Comparison of ENCODE assay signal across 8 cellular contexts in genomic region chr11:78188809-78189724, GRCh38. TPM values are rescaled to one million over a fixed set of nuclear protein-coding genes. Genes with fewer than 3 reads are reported as not detected.
DNase-seq lines count a peak whose midpoint lies in the region; ATAC-seq and TF ChIP-seq lines count a peak whose summit lies in the region.

A gene with protein sequence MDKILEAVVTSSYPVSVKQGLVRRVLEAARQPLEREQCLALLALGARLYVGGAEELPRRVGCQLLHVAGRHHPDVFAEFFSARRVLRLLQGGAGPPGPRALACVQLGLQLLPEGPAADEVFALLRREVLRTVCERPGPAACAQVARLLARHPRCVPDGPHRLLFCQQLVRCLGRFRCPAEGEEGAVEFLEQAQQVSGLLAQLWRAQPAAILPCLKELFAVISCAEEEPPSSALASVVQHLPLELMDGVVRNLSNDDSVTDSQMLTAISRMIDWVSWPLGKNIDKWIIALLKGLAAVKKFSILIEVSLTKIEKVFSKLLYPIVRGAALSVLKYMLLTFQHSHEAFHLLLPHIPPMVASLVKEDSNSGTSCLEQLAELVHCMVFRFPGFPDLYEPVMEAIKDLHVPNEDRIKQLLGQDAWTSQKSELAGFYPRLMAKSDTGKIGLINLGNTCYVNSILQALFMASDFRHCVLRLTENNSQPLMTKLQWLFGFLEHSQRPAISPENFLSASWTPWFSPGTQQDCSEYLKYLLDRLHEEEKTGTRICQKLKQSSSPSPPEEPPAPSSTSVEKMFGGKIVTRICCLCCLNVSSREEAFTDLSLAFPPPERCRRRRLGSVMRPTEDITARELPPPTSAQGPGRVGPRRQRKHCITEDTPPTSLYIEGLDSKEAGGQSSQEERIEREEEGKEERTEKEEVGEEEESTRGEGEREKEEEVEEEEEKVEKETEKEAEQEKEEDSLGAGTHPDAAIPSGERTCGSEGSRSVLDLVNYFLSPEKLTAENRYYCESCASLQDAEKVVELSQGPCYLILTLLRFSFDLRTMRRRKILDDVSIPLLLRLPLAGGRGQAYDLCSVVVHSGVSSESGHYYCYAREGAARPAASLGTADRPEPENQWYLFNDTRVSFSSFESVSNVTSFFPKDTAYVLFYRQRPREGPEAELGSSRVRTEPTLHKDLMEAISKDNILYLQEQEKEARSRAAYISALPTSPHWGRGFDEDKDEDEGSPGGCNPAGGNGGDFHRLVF (plus strand): TSS chr11:78188919. CDS start chr11:78196246, 7,327 bp downstream.

- H3K4me3 ChIP-seq in OCI-LY1 (ENCODE audit: low read depth, low read length, poor library complexity, severe bottlenecking): peak within 1 kb of the TSS; percentile 79

- peaks cover 33% of the 10 kb centered on the region for H3K4me1 Mint-ChIP-seq in endothelial cell (ENCODE audit: unreplicated experiment)
- peaks cover 54% of the 10 kb centered on the region for H3K4me1 Mint-ChIP-seq in neural crest cell

- H2AFZ ChIP-seq in OCI-LY1 (ENCODE audit: low read length): peak within 1 kb of the TSS; percentile 65; the same call in 1 of the 2 replicates

- H3K27ac Mint-ChIP-seq in endothelial cell (ENCODE audit: unreplicated experiment): peak within 1 kb of the TSS; percentile 61
- H3K27ac Mint-ChIP-seq in neural crest cell (ENCODE audit: unreplicated experiment): peak within 1 kb of the TSS; percentile 92

- no peak within 1 kb of the TSS for H3K27ac ChIP-seq in OCI-LY1 (ENCODE audit: low read depth, low read length, poor library complexity, severe bottlenecking)

- peak within 1 kb of the TSS; percentile 64 for H3K9ac ChIP-seq in OCI-LY1 (ENCODE audit: low read length)

- peak; percentile 13 for ATAC-seq in GM19452 (IDR thresholded peaks at IDR 0.05; ENCODE audit: unreplicated experiment)
- ATAC-seq in GM18861 (IDR thresholded peaks at IDR 0.05; ENCODE audit: unreplicated experiment): no peak

- H4K20me1 ChIP-seq in OCI-LY1 (ENCODE audit: insufficient read depth, low read length): no peaks in the 10 kb centered on the region

- peak within 1 kb of the TSS; percentile 93 for H3K4me2 ChIP-seq in OCI-LY1 (ENCODE audit: low read length)

- TF ChIP-seq CTCF in OCI-LY1 (IDR thresholded peaks at IDR 0.05; ENCODE audit: low read length) (no peak), endothelial cell (IDR thresholded peaks at IDR 0.05; ENCODE audit: unreplicated experiment) (no peak), neural crest cell (conservative IDR thresholded peaks at IDR 0.05) (no peak)

- no peaks in the 10 kb centered on the region for H3K9me3 ChIP-seq in OCI-LY1 (ENCODE audit: low read length)

- H3K27me3 ChIP-seq in OCI-LY1 (ENCODE audit: insufficient read depth, low read length): no peaks in the 10 kb centered on the region; the same call in 1 of the 2 replicates

- no peaks in the 10 kb centered on the region for H3K9me3 Mint-ChIP-seq in endothelial cell (ENCODE audit: unreplicated experiment)
- no peaks in the 10 kb centered on the region for H3K9me3 Mint-ChIP-seq in neural crest cell

- H3K9me2 ChIP-seq in OCI-LY1 (ENCODE audit: low read depth, low read length): no peaks in the 10 kb centered on the region

- DNase-seq in endothelial cell (ENCODE audit: low spot score) (no peak), neural crest cell (ENCODE audit: low read depth, low spot score) (no peak), NCI-H187 (lab: John Stamatoyannopoulos, UW) (no peak), NCI-H774 (lab: John Stamatoyannopoulos, UW) (no peak), HK-2 (ENCODE audit: unreplicated experiment) (no peak)

- H3K36me3 ChIP-seq in OCI-LY1 (ENCODE audit: insufficient read depth, low read length): no peaks in the 10 kb centered on the region

- peak within 1 kb of the TSS; percentile 99 for H3K4me3 Mint-ChIP-seq in endothelial cell (ENCODE audit: unreplicated experiment)
- H3K4me3 Mint-ChIP-seq in neural crest cell: peak within 1 kb of the TSS; percentile 100

- H3K27me3 Mint-ChIP-seq in endothelial cell (ENCODE audit: unreplicated experiment): peaks cover 7% of the 10 kb centered on the region
- H3K27me3 Mint-ChIP-seq in neural crest cell (ENCODE audit: low read depth): no peaks in the 10 kb centered on the region

- H3K4me1 ChIP-seq in OCI-LY1 (ENCODE audit: insufficient read depth, low read length, severe bottlenecking): peaks cover 19% of the 10 kb centered on the region

- H3K36me3 Mint-ChIP-seq in endothelial cell (ENCODE audit: low read depth, unreplicated experiment) (peaks cover 6% of the 10 kb centered on the region), neural crest cell (ENCODE audit: low read depth) (no peaks in the 10 kb centered on the region)

- H3K79me2 ChIP-seq in OCI-LY1 (ENCODE audit: insufficient read depth, low read length): no peaks in the 10 kb centered on the region

- no peaks in the 10 kb centered on the region for H3F3A ChIP-seq in OCI-LY1 (ENCODE audit: insufficient read depth, low read length)

RNA-seq across cellular contexts. Expression of the gene that starts here (rescaled TPM):
- total RNA-seq in endothelial cell (ENCODE audit: unreplicated experiment) (26.0 TPM), neural crest cell (9.3 and 11.1 TPM in 2 replicates)
